In genomic region chr9:128788445-128788844, GRCh38 we compare ENCODE assay signal across 9 cellular contexts. TPM values are rescaled to one million over a fixed set of nuclear protein-coding genes. Genes with fewer than 3 reads are reported as not detected.
DNase-seq lines count a peak whose midpoint lies in the region; ATAC-seq and TF ChIP-seq lines count a peak whose summit lies in the region.
"Had no signal": no experiment of that assay in that cellular context is flagged by ENCODE, and none has a peak within 500 bp of the region (broad histone marks: within the 10 kb centered on the region; RNA-seq: fewer than 3 reads in every experiment).

No MANE protein-coding gene starts in this region.

- peak overlapping the region in 2 of 59 donors; percentile 89 to 96 for H3K27ac ChIP-seq in dorsolateral prefrontal cortex

- peak overlapping the region; percentile 96 for H3K9ac ChIP-seq in NT2/D1 (ENCODE audit: insufficient read length, low read depth)

- TF ChIP-seq CTCF in Caco-2 (IDR thresholded peaks at IDR 0.05; ENCODE audit: insufficient read depth in 1 of 2, low read depth in 1 of 2, low read length in 1 of 2, severe bottlenecking in 1 of 2, unreplicated experiment in 1 of 2) (no peak), dorsolateral prefrontal cortex (IDR thresholded peaks at IDR 0.05 in 54 of 56, conservative IDR thresholded peaks at IDR 0.05 in 2 of 56; ENCODE audit: low read depth in 1 of 56, partially characterized antibody in 56 of 56) (no peak), neural crest cell (conservative IDR thresholded peaks at IDR 0.05) (no peak)

- H3K36me3 Mint-ChIP-seq in Caco-2 (ENCODE audit: insufficient read depth, unreplicated experiment): peaks cover 7% of the 10 kb centered on the region
- peaks cover 4% of the 10 kb centered on the region for H3K36me3 Mint-ChIP-seq in neural crest cell (ENCODE audit: low read depth)

- no peaks in the 10 kb centered on the region for H3K27me3 ChIP-seq in Caco-2 (replicated peaks; ENCODE audit: control insufficient read depth, insufficient read depth, low read length)
- H3K27me3 ChIP-seq in NT2/D1 (ENCODE audit: insufficient read depth, insufficient read length): no peaks in the 10 kb centered on the region
- no peaks in the 10 kb centered on the region for H3K27me3 ChIP-seq in dorsolateral prefrontal cortex
- H3K27me3 ChIP-seq: SJSA1 had no signal

- H3K27me3 Mint-ChIP-seq in Caco-2 (ENCODE audit: insufficient read depth, unreplicated experiment) (no peaks in the 10 kb centered on the region), neural crest cell (ENCODE audit: low read depth) (no peaks in the 10 kb centered on the region)

- H3K4me1 Mint-ChIP-seq in Caco-2 (ENCODE audit: low read depth, unreplicated experiment) (no peaks in the 10 kb centered on the region), neural crest cell (peaks cover 15% of the 10 kb centered on the region)

- H3K4me1 ChIP-seq in Caco-2 (peaks cover 6% of the 10 kb centered on the region; the same call in 1 of the 2 replicates), NT2/D1 (ENCODE audit: insufficient read depth, insufficient read length) (no peaks in the 10 kb centered on the region)

- no peak for ATAC-seq in HG03095 (IDR thresholded peaks at IDR 0.05; ENCODE audit: unreplicated experiment)

- H3K9me3 Mint-ChIP-seq in Caco-2 (ENCODE audit: unreplicated experiment) (no peaks in the 10 kb centered on the region), neural crest cell (no peaks in the 10 kb centered on the region)

- CTCF ChIA-PET in Caco-2 (lab: Charles Lee): interaction anchor here (0.5 to 1.9 kb wide), 2 partner anchors 11 to 30 kb away, joined by 3 to 7 read pairs; partner anchors contain the start of gene ENDOG

- H3K9me3 ChIP-seq in Caco-2 (no peaks in the 10 kb centered on the region), NT2/D1 (ENCODE audit: insufficient read depth, low read length) (no peaks in the 10 kb centered on the region)

- H3K4me3 Mint-ChIP-seq in Caco-2 (ENCODE audit: unreplicated experiment) (peak overlapping the region; percentile 97), neural crest cell (peak overlapping the region; percentile 94)

- H3K36me3 ChIP-seq in Caco-2 (ENCODE audit: control insufficient read depth, insufficient read depth, low read length) (no peaks in the 10 kb centered on the region; the same call in 1 of the 2 replicates), NT2/D1 (ENCODE audit: insufficient read depth, insufficient read length, low read length) (peaks cover 43% of the 10 kb centered on the region)

- TSS peak; percentile 33 for BruUV-seq in Caco-2 (replicated peaks; lab: Mats Ljungman, UMichigan)

- intact Hi-C loops in Caco-2 (cut with micrococcal nuclease; ENCODE audit: unreplicated experiment) (no loop called here), dorsolateral prefrontal cortex (cut with DNase I) (loop anchor here (5.0 kb wide), 2 partner anchors 56 to 249 kb away; partner anchors contain the start of gene MIGA2 (in 1 of the 2))

- POLR2A ChIA-PET in Caco-2 (lab: Charles Lee): no interaction called here

- H3K4me3 ChIP-seq in Caco-2 (ENCODE audit: low read depth, low read length) (peak overlapping the region; percentile 94; the same call in 1 of the 2 replicates), NT2/D1 (ENCODE audit: insufficient read length, low read depth) (no peak overlapping the region), dorsolateral prefrontal cortex (peak overlapping the region in 47 of 59 donors; percentile 57 to 100 (median 98))

- no peak for DNase-seq in Caco-2
- DNase-seq in NT2/D1 (ENCODE audit: low read depth, low spot score): no peak
- no peak for DNase-seq in dorsolateral prefrontal cortex
- no peak for DNase-seq in neural crest cell (ENCODE audit: low read depth, low spot score)
- no peak for DNase-seq in NAMALWA (ENCODE audit: low spot score)
- DNase-seq in HCEC 1CT: no peak
- DNase-seq in AG08396 (ENCODE audit: low spot score): no peak

- no peak overlapping the region for H3K27ac Mint-ChIP-seq in Caco-2 (ENCODE audit: unreplicated experiment)
- H3K27ac Mint-ChIP-seq in neural crest cell (ENCODE audit: unreplicated experiment): no peak overlapping the region

RNA-seq across cellular contexts. Expression of gene TBC1D13, which starts 1.4 kb away (rescaled TPM):
- total RNA-seq in Caco-2 (2022) (35.6 and 39.9 TPM in 2 replicates), dorsolateral prefrontal cortex (10 to 100 TPM; 32.1 to 59.0 (median 40.5) TPM), neural crest cell (28.9 and 32.3 TPM in 2 replicates)

RNA-seq across cellular contexts. Expression of gene ZER1, which starts 16.7 kb away (rescaled TPM):
- 21.7 and 28.6 TPM in 2 replicates for total RNA-seq in Caco-2 (2022)
- 100 to 1,000 TPM in 117 of 120 experiments, 10 to 100 TPM in 3; 87.6 to 198 (median 135) TPM for total RNA-seq in dorsolateral prefrontal cortex
- total RNA-seq in neural crest cell: 19.1 and 19.3 TPM in 2 replicates

RNA-seq across cellular contexts. Expression of gene ENDOG, which starts 29.9 kb away (rescaled TPM):
- total RNA-seq in Caco-2 (2022) (25.9 and 30.0 TPM in 2 replicates), dorsolateral prefrontal cortex (10 to 100 TPM; 20.4 to 57.3 (median 35.8) TPM), neural crest cell (21.9 and 23.7 TPM in 2 replicates)

RNA-seq across cellular contexts. Expression of gene SPOUT1, which starts 41.1 kb away (rescaled TPM):
- total RNA-seq in Caco-2 (2022): 76.2 and 88.0 TPM in 2 replicates
- total RNA-seq in dorsolateral prefrontal cortex: 10 to 100 TPM; 26.9 to 97.3 (median 42.1) TPM
- 66.7 and 66.8 TPM in 2 replicates for total RNA-seq in neural crest cell
